28 cellular contexts compared by ENCODE assay signal in the genomic region with DNA sequence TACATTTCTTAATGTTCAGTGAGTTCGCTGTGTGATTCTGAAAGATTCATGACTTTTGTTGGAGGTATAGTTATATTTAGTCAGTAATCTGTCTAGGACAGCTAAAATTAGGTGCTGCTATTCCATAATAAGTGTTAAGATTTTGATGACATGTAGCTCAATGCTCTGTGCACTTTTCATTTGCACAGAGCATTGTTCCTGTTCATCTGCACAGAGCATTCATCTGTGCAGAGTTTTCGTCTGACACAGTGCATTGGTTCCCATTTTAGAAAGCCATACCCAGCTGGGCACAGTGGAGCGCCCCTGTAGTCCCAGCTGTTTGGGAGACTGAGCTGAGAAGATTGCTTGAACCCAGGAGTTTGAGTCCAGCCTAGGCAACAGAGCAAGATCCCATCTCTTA.
"Had no signal": no experiment of that assay in that cellular context is flagged by ENCODE, and none has a peak within 500 bp of the region (broad histone marks: within the 10 kb centered on the region; RNA-seq: fewer than 3 reads in every experiment).

No MANE protein-coding gene starts in this region.

- H3K27ac Mint-ChIP-seq: activated CD8-positive, alpha-beta T cell treated with anti-CD3 and anti-CD28 coated beads for 36 hours; activated naive CD8-positive, alpha-beta T cell treated with anti-CD3 and anti-CD28 coated beads, Interleukin-2, amount 10 ng/mL, durations not matched to agents 7 days and 5 days; activated T-cell treated with anti-CD3 and anti-CD28 coated beads, Interleukin-2, amount 50 U/mL, for 72 hours; activated T-helper 17 cell treated with anti-CD3 and anti-CD28 coated beads, Interleukin-2, amount 50 U/mL, for 72 hours; brain; T-helper 1 cell treated with Interleukin-12 subunit alpha and Interleukin-12 subunit beta and Interleukin-4 antibody, amounts not matched to agents 30 μg/mL and 1 μg/mL, for 36 hours; T-helper 2 cell treated with Interferon-gamma antibody and Interleukin-4, amounts not matched to agents 5 μg/mL and 100 μg/mL, for 36 hours had no signal

- DNase-seq: activated CD4-positive, alpha-beta T cell treated with anti-CD3 and anti-CD28 coated beads, Interleukin-2, amount 10 ng/mL, durations not matched to agents 24 days and 14 days; activated CD4-positive, alpha-beta T cell treated with anti-CD3 and anti-CD28 coated beads, Interleukin-2, amount 50 U/mL, for 4 hours; activated CD8-positive, alpha-beta T cell treated with anti-CD3 and anti-CD28 coated beads for 36 hours; activated effector memory CD4-positive, alpha-beta T cell treated with anti-CD3 and anti-CD28 coated beads, Interleukin-2, amount 50 U/mL, for 16 hours; activated naive CD4-positive, alpha-beta T cell; activated naive CD4-positive, alpha-beta T cell treated with anti-CD3 and anti-CD28 coated beads, Interleukin-2, amount 50 U/mL, for 16 hours; activated naive CD8-positive, alpha-beta T cell treated with anti-CD3 and anti-CD28 coated beads, Interleukin-2, amount 10 ng/mL, durations not matched to agents 7 days and 5 days; activated T-cell treated with anti-CD3 and anti-CD28 coated beads, Interleukin-2, amount 50 U/mL, for 1 hour; activated T-cell treated with anti-CD3 and anti-CD28 coated beads, Interleukin-2, amount 50 U/mL, for 72 hours; adrenal gland; NCI-H1105 treated with DMSO at 0.1 percent for 48 hours; NCI-H1436; NCI-H1694; NCI-H1930; NCI-H345; NCI-H524 treated with DMSO at 0.1 percent for 48 hours; PC-3; Peyer's patch; RPMI8226; SHP77 treated with DMSO at 0.1 percent for 48 hours; SK-N-SH had no signal

- ATAC-seq: PC-3 had no signal

- H3K27me3 ChIP-seq: adrenal gland, Peyer's patch, SJSA1 had no signal

- H3K4me2 ChIP-seq: KMS-11, SK-N-SH had no signal

- H3K9me3 ChIP-seq: adrenal gland, Peyer's patch, SJSA1, SK-N-SH had no signal

- H3K4me3 ChIP-seq: adrenal gland, Peyer's patch, SJSA1 had no signal

- H3K27me3 Mint-ChIP-seq: activated CD4-positive, alpha-beta T cell treated with anti-CD3 and anti-CD28 coated beads, Interleukin-2, amount 10 ng/mL, durations not matched to agents 24 days and 14 days; activated CD8-positive, alpha-beta T cell treated with anti-CD3 and anti-CD28 coated beads for 36 hours; activated naive CD8-positive, alpha-beta T cell treated with anti-CD3 and anti-CD28 coated beads, Interleukin-2, amount 10 ng/mL, durations not matched to agents 7 days and 5 days; activated T-helper 17 cell treated with anti-CD3 and anti-CD28 coated beads, Interleukin-2, amount 50 U/mL, for 72 hours; brain; central memory CD8-positive, alpha-beta T cell had no signal

- H3K4me3 Mint-ChIP-seq: activated CD4-positive, alpha-beta T cell treated with anti-CD3 and anti-CD28 coated beads, Interleukin-2, amount 10 ng/mL, durations not matched to agents 24 days and 14 days; activated CD8-positive, alpha-beta T cell treated with anti-CD3 and anti-CD28 coated beads for 36 hours; activated naive CD8-positive, alpha-beta T cell treated with anti-CD3 and anti-CD28 coated beads, Interleukin-2, amount 10 ng/mL, durations not matched to agents 7 days and 5 days; activated T-cell treated with anti-CD3 and anti-CD28 coated beads, Interleukin-2, amount 50 U/mL, for 72 hours; activated T-helper 17 cell treated with anti-CD3 and anti-CD28 coated beads, Interleukin-2, amount 50 U/mL, for 72 hours; brain; central memory CD8-positive, alpha-beta T cell; T-helper 1 cell treated with Interleukin-12 subunit alpha and Interleukin-12 subunit beta and Interleukin-4 antibody, amounts not matched to agents 30 μg/mL and 1 μg/mL, for 36 hours; T-helper 2 cell treated with Interferon-gamma antibody and Interleukin-4, amounts not matched to agents 5 μg/mL and 100 μg/mL, for 36 hours had no signal

- H3K4me1 ChIP-seq: Peyer's patch, SJSA1 had no signal

- H3K27ac ChIP-seq: adrenal gland, KMS-11, Peyer's patch, SJSA1 had no signal

- H3K9me2 ChIP-seq: SK-N-SH had no signal

- H3K9me3 Mint-ChIP-seq: activated CD4-positive, alpha-beta T cell treated with anti-CD3 and anti-CD28 coated beads, Interleukin-2, amount 10 ng/mL, durations not matched to agents 24 days and 14 days; activated CD8-positive, alpha-beta T cell treated with anti-CD3 and anti-CD28 coated beads for 36 hours; activated naive CD8-positive, alpha-beta T cell treated with anti-CD3 and anti-CD28 coated beads, Interleukin-2, amount 10 ng/mL, durations not matched to agents 7 days and 5 days; activated T-cell treated with anti-CD3 and anti-CD28 coated beads, Interleukin-2, amount 50 U/mL, for 72 hours; activated T-helper 17 cell treated with anti-CD3 and anti-CD28 coated beads, Interleukin-2, amount 50 U/mL, for 72 hours; brain; central memory CD8-positive, alpha-beta T cell; T-helper 1 cell treated with Interleukin-12 subunit alpha and Interleukin-12 subunit beta and Interleukin-4 antibody, amounts not matched to agents 30 μg/mL and 1 μg/mL, for 36 hours; T-helper 2 cell treated with Interferon-gamma antibody and Interleukin-4, amounts not matched to agents 5 μg/mL and 100 μg/mL, for 36 hours had no signal
